ENCODE assay signal across 13 cellular contexts in genomic region chr17:75476752-75477492, GRCh38.
DNase-seq lines count a peak whose midpoint lies in the region; ATAC-seq and TF ChIP-seq lines count a peak whose summit lies in the region.
"Had no signal": no experiment of that assay in that cellular context is flagged by ENCODE, and none has a peak within 500 bp of the region (broad histone marks: within the 10 kb centered on the region; RNA-seq: fewer than 3 reads in every experiment).

No MANE protein-coding gene starts in this region.

- H3K27ac ChIP-seq in DND-41 (ENCODE audit: low read length): peak overlapping the region; percentile 31; the same call in 1 of the 2 replicates

- no peak for TF ChIP-seq CTCF in DND-41 (IDR thresholded peaks at IDR 0.05; ENCODE audit: borderline replicate concordance, extremely low read depth, low read length, poor library complexity, severe bottlenecking)

- peak overlapping the region; percentile 48 for H3K27ac Mint-ChIP-seq in stimulated activated naive B cell treated with anti-CD40 and anti-IgM and Interleukin-4, amounts not matched to agents 10 μg/mL and 1 μg/mL and 100 μg/mL, for 72 hours

- no peaks in the 10 kb centered on the region for H3K9me3 Mint-ChIP-seq in stimulated activated naive B cell treated with anti-CD40 and anti-IgM and Interleukin-4, amounts not matched to agents 10 μg/mL and 1 μg/mL and 100 μg/mL, for 72 hours

- H3K9me3 ChIP-seq in DND-41 (ENCODE audit: insufficient read depth, low read length, severe bottlenecking): no peaks in the 10 kb centered on the region
- H3K9me3 ChIP-seq: prostate gland had no signal

- peaks cover 49% of the 10 kb centered on the region for H3K36me3 ChIP-seq in DND-41 (ENCODE audit: insufficient read depth, low read length)
- H3K36me3 ChIP-seq: prostate gland had no signal

- no peaks in the 10 kb centered on the region for H3K27me3 ChIP-seq in DND-41 (ENCODE audit: insufficient read depth, low read length, poor library complexity)

- peaks cover 48% of the 10 kb centered on the region for H3K79me2 ChIP-seq in DND-41 (ENCODE audit: insufficient read depth, low read length)

- H3K4me2 ChIP-seq in DND-41 (ENCODE audit: insufficient read depth, low read length): no peak overlapping the region

- no peak overlapping the region for H3K4me3 Mint-ChIP-seq in stimulated activated naive B cell treated with anti-CD40 and anti-IgM and Interleukin-4, amounts not matched to agents 10 μg/mL and 1 μg/mL and 100 μg/mL, for 72 hours

- ATAC-seq in DND-41 (ENCODE audit: insufficient read depth, low read depth) (no peak), HG03025 (IDR thresholded peaks at IDR 0.05; ENCODE audit: low FRiP score, unreplicated experiment) (no peak)
- ATAC-seq in stimulated activated naive B cell treated with anti-CD40 and anti-IgM and Interleukin-4, amounts not matched to agents 10 μg/mL and 1 μg/mL and 100 μg/mL, for 72 hours (replicated peaks): no peak
- ATAC-seq: GM12878 had no signal

- DNase-seq in DND-41 (no peak), ecto neural progenitor cell (ENCODE audit: low spot score) (peak; percentile 52), medulla oblongata (ENCODE audit: extremely low spot score) (peak; percentile 39), T-helper 1 cell (no peak), NCI-H1092 (lab: John Stamatoyannopoulos, UW) (no peak), NCI-H2081 treated with DMSO at 0.1 percent for 48 hours (lab: John Stamatoyannopoulos, UW) (no peak)
- DNase-seq in stimulated activated naive B cell treated with anti-CD40 and anti-IgM and Interleukin-4, amounts not matched to agents 10 μg/mL and 1 μg/mL and 100 μg/mL, for 72 hours: no peak
- DNase-seq: activated CD8-positive, alpha-beta memory T cell treated with anti-CD3 and anti-CD28 coated beads, Interleukin-2, amount 50 U/mL, for 48 hours; DMS79 treated with DMSO at 0.1 percent for 48 hours; SHP77 treated with DMSO at 0.1 percent for 48 hours had no signal

- no peaks in the 10 kb centered on the region for H3K4me1 ChIP-seq in DND-41 (ENCODE audit: insufficient read depth, low read length)
- H3K4me1 ChIP-seq: prostate gland had no signal

- H3K4me3 ChIP-seq in DND-41 (ENCODE audit: low read depth in 1 of 2, low read length in 2 of 2): no peak overlapping the region
- H3K4me3 ChIP-seq: GM12878, prostate gland had no signal

- H4K20me1 ChIP-seq in DND-41 (ENCODE audit: insufficient read depth, low read length): peaks cover 25% of the 10 kb centered on the region; the same call in 1 of the 2 replicates

- H3K27me3 Mint-ChIP-seq in stimulated activated naive B cell treated with anti-CD40 and anti-IgM and Interleukin-4, amounts not matched to agents 10 μg/mL and 1 μg/mL and 100 μg/mL, for 72 hours: no peaks in the 10 kb centered on the region

- H3K36me3 Mint-ChIP-seq in stimulated activated naive B cell treated with anti-CD40 and anti-IgM and Interleukin-4, amounts not matched to agents 10 μg/mL and 1 μg/mL and 100 μg/mL, for 72 hours: peaks cover 32 to 47% of the 10 kb centered on the region in 2 donors

- H3K4me1 Mint-ChIP-seq in stimulated activated naive B cell treated with anti-CD40 and anti-IgM and Interleukin-4, amounts not matched to agents 10 μg/mL and 1 μg/mL and 100 μg/mL, for 72 hours: peaks cover 2 to 6% of the 10 kb centered on the region in 2 donors

- no peak overlapping the region for H2AFZ ChIP-seq in DND-41 (ENCODE audit: low read depth, low read length)

- H3K9ac ChIP-seq in DND-41 (ENCODE audit: low read depth, low read length): no peak overlapping the region

Comparison
In these comparisons a context has a peak if more than half of its experiments do, and no peak if none do; other contexts are left out.
1. DNase-seq: peak in ecto neural progenitor cell (single experiment) and medulla oblongata (single experiment); none in DND-41 (single experiment), stimulated activated naive B cell treated with anti-CD40 and anti-IgM and Interleukin-4, amounts not matched to agents 10 μg/mL and 1 μg/mL and 100 μg/mL, for 72 hours (single experiment), T-helper 1 cell (0 of 5), NCI-H1092 (single experiment) and NCI-H2081 treated with DMSO at 0.1 percent for 48 hours (single experiment).